Comparison of ENCODE assay signal across 28 cellular contexts in the genomic region with DNA sequence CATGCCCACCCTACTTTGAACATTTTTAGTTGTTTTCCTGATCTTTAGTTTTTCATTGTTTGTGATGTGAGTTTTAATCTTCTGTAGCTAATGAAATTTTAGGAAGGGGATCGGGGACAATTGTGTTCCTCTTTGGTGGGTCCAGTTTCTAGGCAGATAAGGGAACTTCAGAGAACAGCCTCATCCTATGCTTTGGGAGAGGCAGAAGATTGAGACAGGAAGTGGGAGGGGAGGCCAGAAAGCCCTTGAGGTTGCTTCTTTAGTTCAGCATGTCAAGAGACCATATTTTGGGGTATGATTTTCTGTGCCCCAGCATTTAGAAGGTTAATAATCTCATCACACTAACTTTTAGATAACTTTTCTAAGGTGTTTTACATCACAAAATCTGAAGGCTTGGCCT.
"Had no signal": no experiment of that assay in that cellular context is flagged by ENCODE, and none has a peak within 500 bp of the region (broad histone marks: within the 10 kb centered on the region; RNA-seq: fewer than 3 reads in every experiment).

No MANE protein-coding gene starts in this region.

- H3K27ac ChIP-seq: body of pancreas, cardiac muscle cell, hepatocyte, left ventricle myocardium inferior, neural progenitor cell, transverse colon, uterus, WERI-Rb-1 had no signal

- H3K9ac ChIP-seq: neural progenitor cell had no signal

- DNase-seq: activated CD4-positive, alpha-beta T cell treated with anti-CD3 and anti-CD28 coated beads for 1 hour; activated CD4-positive, alpha-beta T cell treated with anti-CD3 and anti-CD28 coated beads, Interleukin-2, amount 50 U/mL, for 1 hour; activated CD8-positive, alpha-beta T cell treated with anti-CD3 and anti-CD28 coated beads, Interleukin-2, amount 10 ng/mL, durations not matched to agents 7 days and 5 days; activated gamma-delta T cell treated with Interleukin-2 at 50 U/mL for 16 hours; anterior cingulate cortex; body of pancreas; dermis blood vessel endothelial cell; effector memory CD4-positive, alpha-beta T cell; foreskin melanocyte; glutamatergic neuron; immature natural killer cell; left ventricle myocardium inferior; naive thymus-derived CD8-positive, alpha-beta T cell; posterior cingulate gyrus; retina; stimulated activated CD4-positive, alpha-beta T cell treated with anti-CD3 and anti-CD28 coated beads, Interleukin-2, amount 100 ng/mL, for 48 hours; stimulated activated CD8-positive, alpha-beta memory T cell treated with anti-CD3 and anti-CD28 coated beads, Interleukin-4, amount 100 ng/mL, for 48 hours; stimulated activated naive B cell treated with anti-CD40 and anti-IgM and Interleukin-4, amounts not matched to agents 10 μg/mL and 1 μg/mL and 100 μg/mL, for 72 hours; T1000; transverse colon; uterus; WERI-Rb-1 had no signal

- H3K36me3 ChIP-seq: cardiac muscle cell, left ventricle myocardium inferior, neural progenitor cell, transverse colon, uterus, WERI-Rb-1 had no signal

- H3K27me3 Mint-ChIP-seq: activated naive CD4-positive, alpha-beta T cell treated with anti-CD3 and anti-CD28 coated beads, Interleukin-2, amount 50 U/mL, for 24 hours; naive thymus-derived CD8-positive, alpha-beta T cell; stimulated activated naive B cell treated with anti-CD40 and anti-IgM and Interleukin-4, amounts not matched to agents 10 μg/mL and 1 μg/mL and 100 μg/mL, for 72 hours had no signal

- H3K4me3 Mint-ChIP-seq: activated CD8-positive, alpha-beta T cell treated with anti-CD3 and anti-CD28 coated beads, Interleukin-2, amount 10 ng/mL, durations not matched to agents 7 days and 5 days; activated naive CD4-positive, alpha-beta T cell treated with anti-CD3 and anti-CD28 coated beads, Interleukin-2, amount 50 U/mL, for 24 hours; immature natural killer cell; mesothelial cell of epicardium; naive thymus-derived CD8-positive, alpha-beta T cell; neural progenitor cell; stimulated activated naive B cell treated with anti-CD40 and anti-IgM and Interleukin-4, amounts not matched to agents 10 μg/mL and 1 μg/mL and 100 μg/mL, for 72 hours had no signal

- H3K36me3 Mint-ChIP-seq: immature natural killer cell; mesothelial cell of epicardium; stimulated activated naive B cell treated with anti-CD40 and anti-IgM and Interleukin-4, amounts not matched to agents 10 μg/mL and 1 μg/mL and 100 μg/mL, for 72 hours had no signal

- ATAC-seq: activated CD8-positive, alpha-beta T cell treated with anti-CD3 and anti-CD28 coated beads, Interleukin-2, amount 10 ng/mL, durations not matched to agents 7 days and 5 days; body of pancreas; esophagus mucosa; naive thymus-derived CD8-positive, alpha-beta T cell; stimulated activated naive B cell treated with anti-CD40 and anti-IgM and Interleukin-4, amounts not matched to agents 10 μg/mL and 1 μg/mL and 100 μg/mL, for 72 hours had no signal

- H3K4me2 ChIP-seq: hepatocyte, neural progenitor cell had no signal

- H3K9me3 Mint-ChIP-seq: activated naive CD4-positive, alpha-beta T cell treated with anti-CD3 and anti-CD28 coated beads, Interleukin-2, amount 50 U/mL, for 24 hours; immature natural killer cell; mesothelial cell of epicardium; naive thymus-derived CD8-positive, alpha-beta T cell; neural progenitor cell; stimulated activated naive B cell treated with anti-CD40 and anti-IgM and Interleukin-4, amounts not matched to agents 10 μg/mL and 1 μg/mL and 100 μg/mL, for 72 hours had no signal

- H3K4me3 ChIP-seq: body of pancreas, cardiac muscle cell, hepatocyte, left ventricle myocardium inferior, neural progenitor cell, transverse colon, uterus had no signal

- H2AFZ ChIP-seq: hepatocyte, neural progenitor cell had no signal

- H3K27ac Mint-ChIP-seq: activated CD8-positive, alpha-beta T cell treated with anti-CD3 and anti-CD28 coated beads, Interleukin-2, amount 10 ng/mL, durations not matched to agents 7 days and 5 days; activated naive CD4-positive, alpha-beta T cell treated with anti-CD3 and anti-CD28 coated beads, Interleukin-2, amount 50 U/mL, for 24 hours; mesothelial cell of epicardium; stimulated activated naive B cell treated with anti-CD40 and anti-IgM and Interleukin-4, amounts not matched to agents 10 μg/mL and 1 μg/mL and 100 μg/mL, for 72 hours had no signal

- H3K27me3 ChIP-seq: body of pancreas, cardiac muscle cell, hepatocyte, neural progenitor cell, transverse colon, uterus had no signal

- H3K9me3 ChIP-seq: body of pancreas, left ventricle myocardium inferior, transverse colon, uterus had no signal

- H3K4me1 ChIP-seq: body of pancreas, left ventricle myocardium inferior, transverse colon, uterus had no signal
